In the genomic region with DNA sequence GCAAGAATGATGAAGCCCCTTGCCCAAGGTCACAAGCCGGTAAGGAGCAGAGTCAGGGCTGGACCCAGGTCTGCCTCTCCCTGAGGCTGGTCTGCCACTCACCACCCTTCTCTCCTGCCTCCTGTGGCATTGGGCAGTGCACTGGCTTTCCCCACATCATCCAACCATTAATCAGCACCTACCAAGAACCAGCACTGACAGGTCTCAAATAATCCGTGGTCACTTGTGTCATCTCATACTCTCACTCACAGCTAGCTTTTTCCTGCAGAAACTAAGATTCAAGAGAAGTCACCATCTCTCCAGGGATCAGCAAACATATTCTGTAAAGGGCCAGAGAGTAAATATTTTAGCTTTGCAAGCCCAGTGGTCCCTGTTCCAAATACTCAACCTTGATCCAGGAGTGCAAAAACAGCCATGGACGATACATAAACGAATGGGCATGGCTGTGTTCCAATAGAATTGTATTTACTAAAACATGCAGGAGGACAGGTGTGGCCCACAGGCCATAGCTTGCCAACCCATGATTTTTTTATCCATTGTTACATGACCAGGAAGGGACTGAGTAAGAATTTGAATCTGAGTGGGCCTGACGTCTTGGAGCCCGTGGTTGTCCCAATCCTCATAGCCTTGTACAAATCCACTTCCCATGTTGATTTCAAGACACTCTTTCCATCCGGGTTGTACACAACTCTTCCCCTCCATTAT, we compare ENCODE assay signal across 17 cellular contexts.
DNase-seq lines count a peak whose midpoint lies in the region; ATAC-seq, FAIRE-seq and TF ChIP-seq lines count a peak whose summit lies in the region.
"Had no signal": no experiment of that assay in that cellular context is flagged by ENCODE, and none has a peak within 500 bp of the region (broad histone marks: within the 10 kb centered on the region; RNA-seq: fewer than 3 reads in every experiment).

No MANE protein-coding gene starts in this region.

- H2AFZ ChIP-seq in H1 (ENCODE audit: low read length) (no peak overlapping the region), GM23338 (no peak overlapping the region)

- no peak overlapping the region for H3K27ac ChIP-seq in right atrium auricular region
- no peak overlapping the region for H3K27ac ChIP-seq in H1 (ENCODE audit: low read depth, low read length)
- peak overlapping the region; percentile 5 to 55 (median 25) for H3K27ac ChIP-seq in esophagus squamous epithelium
- H3K27ac ChIP-seq in sigmoid colon: no peak overlapping the region
- no peak overlapping the region for H3K27ac ChIP-seq in GM23338 (ENCODE audit: low read depth)
- H3K27ac ChIP-seq: BLaER1 treated with 17β-estradiol and CSF1 and Interleukin-3, amounts not matched to agents 10 nM and 100 nM had no signal

- H3K4me1 Mint-ChIP-seq in GM23338: peaks cover 5% of the 10 kb centered on the region; the same call in 2 of the 3 replicates
- no peaks in the 10 kb centered on the region for H3K4me1 Mint-ChIP-seq in activated T-cell treated with anti-CD3 and anti-CD28 coated beads, Interleukin-2, amount 50 U/mL, for 24 hours (ENCODE audit: low read depth)

- H4K20me1 ChIP-seq in H1 (replicated peaks in 1 of 2; ENCODE audit: control insufficient read depth in 1 of 2, insufficient read depth in 2 of 2, low read length in 2 of 2) (no peaks in the 10 kb centered on the region), GM23338 (replicated peaks; ENCODE audit: insufficient read depth) (no peaks in the 10 kb centered on the region)
- H4K20me1 ChIP-seq: BLaER1 treated with 17β-estradiol and CSF1 and Interleukin-3, amounts not matched to agents 10 nM and 100 nM had no signal

- H3K4me3 Mint-ChIP-seq in GM23338: no peak overlapping the region
- no peak overlapping the region for H3K4me3 Mint-ChIP-seq in activated T-cell treated with anti-CD3 and anti-CD28 coated beads, Interleukin-2, amount 50 U/mL, for 24 hours
- H3K4me3 Mint-ChIP-seq: CD4-positive, CD25-positive, alpha-beta regulatory T cell had no signal

- 0 out of 2 replicates have a peak, but pooled peaks cover 6% of the 10 kb centered on the region for H3K9me2 ChIP-seq in GM23338 (ENCODE audit: insufficient read depth)

- no peak overlapping the region for H3K27ac Mint-ChIP-seq in GM23338
- H3K27ac Mint-ChIP-seq in activated T-cell treated with anti-CD3 and anti-CD28 coated beads, Interleukin-2, amount 50 U/mL, for 24 hours: no peak overlapping the region
- H3K27ac Mint-ChIP-seq: CD4-positive, CD25-positive, alpha-beta regulatory T cell had no signal

- no peak overlapping the region for H3K56ac ChIP-seq in H1 (replicated peaks; ENCODE audit: insufficient read length, low read depth, low read length)

- no peak overlapping the region for H2AK5ac ChIP-seq in H1 (ENCODE audit: low read depth, low read length)

- no peak overlapping the region for H4K8ac ChIP-seq in H1 (ENCODE audit: extremely low read depth, insufficient read depth, low read length)

- no peaks in the 10 kb centered on the region; the same call in 2 of the 3 replicates for H3K36me3 Mint-ChIP-seq in GM23338 (ENCODE audit: low read depth)
- no peaks in the 10 kb centered on the region for H3K36me3 Mint-ChIP-seq in activated T-cell treated with anti-CD3 and anti-CD28 coated beads, Interleukin-2, amount 50 U/mL, for 24 hours (ENCODE audit: low read depth)
- H3K36me3 Mint-ChIP-seq: CD4-positive, CD25-positive, alpha-beta regulatory T cell had no signal

- ATAC-seq in GM23338: no peak
- ATAC-seq: HepG2 had no signal

- no peak overlapping the region for H4K5ac ChIP-seq in H1 (ENCODE audit: insufficient read length, low read depth, low read length)

- H3K27me3 ChIP-seq in right atrium auricular region: no peaks in the 10 kb centered on the region
- H3K27me3 ChIP-seq in H1 (replicated peaks in 1 of 4; ENCODE audit: control insufficient read depth in 3 of 4, extremely low read depth in 1 of 4, insufficient read depth in 3 of 4, low read length in 3 of 4): no peaks in the 10 kb centered on the region
- H3K27me3 ChIP-seq in esophagus squamous epithelium: no peaks in the 10 kb centered on the region
- no peaks in the 10 kb centered on the region for H3K27me3 ChIP-seq in sigmoid colon
- no peaks in the 10 kb centered on the region for H3K27me3 ChIP-seq in GM23338 (ENCODE audit: insufficient read depth)
- H3K27me3 ChIP-seq: BLaER1 treated with 17β-estradiol and CSF1 and Interleukin-3, amounts not matched to agents 10 nM and 100 nM had no signal

- H2BK120ac ChIP-seq in H1 (replicated peaks; ENCODE audit: low read depth, low read length): no peak overlapping the region

- H3K36me3 ChIP-seq in right atrium auricular region (no peaks in the 10 kb centered on the region), H1 (ENCODE audit: control insufficient read depth in 2 of 4, insufficient read depth in 4 of 4, low read length in 3 of 4) (no peaks in the 10 kb centered on the region), esophagus squamous epithelium (no peaks in the 10 kb centered on the region), sigmoid colon (no peaks in the 10 kb centered on the region), GM23338 (ENCODE audit: insufficient read depth) (no peaks in the 10 kb centered on the region; the same call in 1 of the 2 replicates)
- H3K36me3 ChIP-seq: BLaER1 treated with 17β-estradiol and CSF1 and Interleukin-3, amounts not matched to agents 10 nM and 100 nM; HAP-1 had no signal

- H3K4me2 ChIP-seq in H1 (ENCODE audit: insufficient read depth in 1 of 2, low read depth in 2 of 2, low read length in 2 of 2) (no peak overlapping the region), GM23338 (no peak overlapping the region)
- H3K4me2 ChIP-seq: BLaER1 treated with 17β-estradiol and CSF1 and Interleukin-3, amounts not matched to agents 10 nM and 100 nM had no signal

- no peak overlapping the region for H3K23ac ChIP-seq in H1 (ENCODE audit: insufficient read length)

- no peak for TF ChIP-seq CTCF in right atrium auricular region (IDR thresholded peaks at IDR 0.05)
- TF ChIP-seq CTCF in H1 (IDR thresholded peaks at IDR 0.05; ENCODE audit: control extremely low read depth in 1 of 3, insufficient read depth in 1 of 3, low read depth in 1 of 3, low read length in 3 of 3): no peak
- no peak for TF ChIP-seq CTCF in esophagus squamous epithelium (IDR thresholded peaks at IDR 0.05)
- no peak for TF ChIP-seq CTCF in sigmoid colon (IDR thresholded peaks at IDR 0.05)
- no peak for TF ChIP-seq CTCF in GM23338 (conservative IDR thresholded peaks at IDR 0.05; ENCODE audit: low read depth in 2 of 2)

- no peak for TF ChIP-seq EP300 in H1 (IDR thresholded peaks at IDR 0.05; ENCODE audit: borderline replicate concordance in 1 of 2, low read depth in 2 of 2, low read length in 2 of 2)
- TF ChIP-seq EP300 in sigmoid colon (IDR thresholded peaks at IDR 0.05): no peak

- DNase-seq in cardiac septum (ENCODE audit: low spot score) (peak; percentile 15), right atrium auricular region (ENCODE audit: low spot score) (no peak), H1 (ENCODE audit: low read depth in 1 of 2, low spot score in 2 of 2) (no peak), esophagus squamous epithelium (lab: John Stamatoyannopoulos, UW) (no peak), sigmoid colon (peak; percentile 11), activated gamma-delta T cell treated with Interleukin-2 at 50 U/mL for 16 hours (no peak), GM23338 (ENCODE audit: low spot score) (no peak)
- no peak for DNase-seq in activated T-cell treated with anti-CD3 and anti-CD28 coated beads, Interleukin-2, amount 50 U/mL, for 24 hours
- DNase-seq: ACHN; Calu3; CD4-positive, CD25-positive, alpha-beta regulatory T cell; DMS 273 treated with DMSO at 0.1 percent for 48 hours; GOT3 had no signal

- H2BK20ac ChIP-seq in H1 (ENCODE audit: low read length): 0 out of 2 replicates have a peak overlapping the region, but pooled peaks have one; percentile 6

- no peak for TF ChIP-seq RAD21 in H1 (IDR thresholded peaks at IDR 0.05 in 1 of 2, conservative IDR thresholded peaks at IDR 0.05 in 1 of 2; ENCODE audit: low read depth in 2 of 2, low read length in 2 of 2)

- no peak overlapping the region for H2BK15ac ChIP-seq in H1 (ENCODE audit: low read length)

- TF ChIP-seq POLR2A in H1 (IDR thresholded peaks at IDR 0.05; ENCODE audit: control extremely low read depth in 1 of 2, low read depth in 2 of 2, low read length in 2 of 2): no peak
- no peak for TF ChIP-seq POLR2A in esophagus squamous epithelium (IDR thresholded peaks at IDR 0.05)
- no peak for TF ChIP-seq POLR2A in sigmoid colon (IDR thresholded peaks at IDR 0.05)

- H3K79me2 ChIP-seq in H1 (ENCODE audit: control insufficient read depth in 1 of 2, insufficient read depth in 2 of 2, low read length in 2 of 2) (no peaks in the 10 kb centered on the region), GM23338 (replicated peaks; ENCODE audit: insufficient read depth) (no peaks in the 10 kb centered on the region)

- no peak overlapping the region for H3K18ac ChIP-seq in H1 (ENCODE audit: extremely low read depth, low read length)

- FAIRE-seq in H1 (lab: Jason Lieb, UNC): no peak
- FAIRE-seq: HepG2, HTR-8/SVneo had no signal

- H3K27me3 Mint-ChIP-seq in GM23338 (ENCODE audit: insufficient read depth, low read depth, poor library complexity): peaks cover 10% of the 10 kb centered on the region
- no peaks in the 10 kb centered on the region for H3K27me3 Mint-ChIP-seq in activated T-cell treated with anti-CD3 and anti-CD28 coated beads, Interleukin-2, amount 50 U/mL, for 24 hours
- H3K27me3 Mint-ChIP-seq: CD4-positive, CD25-positive, alpha-beta regulatory T cell had no signal

- H3K9me3 ChIP-seq in right atrium auricular region (no peaks in the 10 kb centered on the region), H1 (ENCODE audit: insufficient read depth in 2 of 2, low read depth in 1 of 2, low read length in 1 of 2) (no peaks in the 10 kb centered on the region), esophagus squamous epithelium (no peaks in the 10 kb centered on the region), sigmoid colon (no peaks in the 10 kb centered on the region)
- H3K9me3 ChIP-seq: HAP-1 had no signal

- WGBS in H1 (ENCODE audit: extremely low coverage in 1 of 2, insufficient coverage in 1 of 2, insufficient read length in 1 of 2, insufficient replicate concordance in 2 of 2, low coverage in 1 of 2, low lambda C conversion rate in 2 of 2, missing lambda C conversion rate in 1 of 2), 2 experiments: 94% methylated on average over 7 of the region's 7 CpGs; no CpG with 5 or more reads in 1 of the 2 experiments
- 43 to 50% methylated on average over 7 of the region's 7 CpGs for WGBS in esophagus squamous epithelium, 2 donors
- WGBS in sigmoid colon, 2 donors: 39 to 81% methylated on average over 7 of the region's 7 CpGs

- no peaks in the 10 kb centered on the region for H3K79me1 ChIP-seq in H1 (ENCODE audit: low read depth, low read length)

- POLR2A ChIA-PET in H1 (lab: Charles Lee; ENCODE audit: partially characterized antibody): interaction anchor here (0.7 kb wide), 1 partner anchor 9 kb away, joined by 3 read pairs; no protein-coding TSS in a partner anchor

- H2BK12ac ChIP-seq in H1 (ENCODE audit: low read depth, low read length): no peak overlapping the region

- no peak overlapping the region for H3K4me3 ChIP-seq in right atrium auricular region
- H3K4me3 ChIP-seq in H1 (ENCODE audit: extremely low read depth in 1 of 4, insufficient read depth in 2 of 4, low read depth in 3 of 4, low read length in 4 of 4): no peak overlapping the region
- no peak overlapping the region for H3K4me3 ChIP-seq in esophagus squamous epithelium
- H3K4me3 ChIP-seq in sigmoid colon: no peak overlapping the region
- no peak overlapping the region for H3K4me3 ChIP-seq in GM23338
- H3K4me3 ChIP-seq: BLaER1 treated with 17β-estradiol and CSF1 and Interleukin-3, amounts not matched to agents 10 nM and 100 nM; HAP-1 had no signal

- no peak overlapping the region for H4K91ac ChIP-seq in H1 (replicated peaks; ENCODE audit: insufficient read length, low read length)

- no peaks in the 10 kb centered on the region for H3K23me2 ChIP-seq in H1 (ENCODE audit: low read depth, low read length)

- intact Hi-C loops in cardiac septum (cut with DNase I) (no loop called here), esophagus squamous epithelium (cut with DNase I) (no loop called here), sigmoid colon (cut with DNase I) (no loop called here)

- no peak overlapping the region for H3K9ac ChIP-seq in H1 (replicated peaks in 1 of 4; ENCODE audit: extremely low read depth in 1 of 4, low read depth in 3 of 4, low read length in 3 of 4)
- H3K9ac ChIP-seq: BLaER1 treated with 17β-estradiol and CSF1 and Interleukin-3, amounts not matched to agents 10 nM and 100 nM had no signal

- CTCF ChIA-PET in H1 (lab: Charles Lee; ENCODE audit: partially characterized antibody): interaction anchor here (0.7 kb wide), 1 partner anchor 134 kb away, joined by 3 read pairs; no protein-coding TSS in a partner anchor

- H3F3A ChIP-seq in GM23338 (replicated peaks; ENCODE audit: low read depth): no peaks in the 10 kb centered on the region

- no peaks in the 10 kb centered on the region for H3K4me1 ChIP-seq in right atrium auricular region
- H3K4me1 ChIP-seq in H1 (replicated peaks in 1 of 4; ENCODE audit: control insufficient read depth in 3 of 4, insufficient read depth in 4 of 4, low read length in 3 of 4): 0 out of 7 replicates have a peak, but pooled peaks cover 0 to 2% (median 0%) of the 10 kb centered on the region in 4 experiments
- H3K4me1 ChIP-seq in esophagus squamous epithelium: peaks cover 0 to 28% (median 0%) of the 10 kb centered on the region in 3 donors
- no peaks in the 10 kb centered on the region for H3K4me1 ChIP-seq in sigmoid colon
- peaks cover 10% of the 10 kb centered on the region; the same call in 1 of the 2 replicates for H3K4me1 ChIP-seq in GM23338 (ENCODE audit: insufficient read depth)

- H3K4ac ChIP-seq in H1 (replicated peaks; ENCODE audit: insufficient read length, low read depth, low read length): no peak overlapping the region

- no peak overlapping the region for H3K14ac ChIP-seq in H1 (ENCODE audit: insufficient read length)

- peaks cover 2% of the 10 kb centered on the region; the same call in 1 of the 3 replicates for H3K9me3 Mint-ChIP-seq in GM23338
- no peaks in the 10 kb centered on the region for H3K9me3 Mint-ChIP-seq in activated T-cell treated with anti-CD3 and anti-CD28 coated beads, Interleukin-2, amount 50 U/mL, for 24 hours

- H2BK5ac ChIP-seq in H1 (ENCODE audit: low read depth, low read length): no peak overlapping the region

Comparison
In these comparisons a context has a peak if more than half of its experiments do, and no peak if none do; other contexts are left out.
1. DNase-seq: peak in cardiac septum (single experiment) and sigmoid colon (single experiment); none in right atrium auricular region (single experiment), H1 (0 of 2), esophagus squamous epithelium (single experiment), activated gamma-delta T cell treated with Interleukin-2 at 50 U/mL for 16 hours (single experiment), GM23338 (single experiment) and activated T-cell treated with anti-CD3 and anti-CD28 coated beads, Interleukin-2, amount 50 U/mL, for 24 hours (single experiment).
2. H3K27ac ChIP-seq: peak in esophagus squamous epithelium (4 of 4); none in right atrium auricular region (0 of 2), H1 (single experiment), sigmoid colon (0 of 4) and GM23338 (single experiment).